In genomic region chr11:73191151-73191550, GRCh38 we compare ENCODE assay signal across 19 cellular contexts. TPM values are rescaled to one million over a fixed set of nuclear protein-coding genes. Genes with fewer than 3 reads are reported as not detected.
"Had no signal": no experiment of that assay in that cellular context is flagged by ENCODE, and none has a peak within 500 bp of the region (broad histone marks: within the 10 kb centered on the region; RNA-seq: fewer than 3 reads in every experiment).

No MANE protein-coding gene starts in this region.

- H3K4me1 ChIP-seq: body of pancreas had no signal

- H3K9me3 ChIP-seq: body of pancreas, esophagus muscularis mucosa, ovary, tibial nerve had no signal

- FAIRE-seq: colon had no signal

- H3K27me3 ChIP-seq: body of pancreas, esophagus muscularis mucosa, ovary, tibial nerve had no signal

- DNase-seq: activated CD4-positive, alpha-beta T cell treated with anti-CD3 and anti-CD28 coated beads, Interleukin-2, amount 50 U/mL, for 4 hours; activated gamma-delta T cell treated with Interleukin-2 at 50 U/mL for 16 hours; activated naive CD8-positive, alpha-beta T cell treated with anti-CD3 and anti-CD28 coated beads for 36 hours; activated T-cell treated with anti-CD3 and anti-CD28 coated beads, Interleukin-2, amount 50 U/mL, for 4 hours; amygdala; body of pancreas; caudate nucleus; hippocampal formation; kidney glomerular epithelial cell; stimulated activated CD4-positive, alpha-beta T cell treated with anti-CD3 and anti-CD28 coated beads, Interleukin-12 subunit alpha, Interleukin-12 subunit beta, amount 100 ng/mL, for 4 hours; stimulated activated CD4-positive, alpha-beta T cell treated with anti-CD3 and anti-CD28 coated beads, Interleukin-2, amount 100 ng/mL, for 24 hours; T-helper 1 cell; T1000 had no signal

- H3K27ac ChIP-seq: body of pancreas, esophagus muscularis mucosa, ovary, tibial nerve had no signal

- H3K4me3 ChIP-seq: body of pancreas, esophagus muscularis mucosa, ovary, tibial nerve had no signal

- H3K36me3 ChIP-seq: esophagus muscularis mucosa, ovary, tibial nerve had no signal

- ATAC-seq: activated CD4-positive, CD25-positive, alpha-beta regulatory T cell treated with anti-CD3 and anti-CD28 coated beads, Interleukin-2, amount 50 U/mL, for 24 hours; activated T-cell treated with anti-CD3 and anti-CD28 coated beads, Interleukin-2, amount 50 U/mL, for 4 hours; body of pancreas; stimulated activated effector memory CD8-positive, alpha-beta T cell treated with anti-CD3 and anti-CD28 coated beads, Interleukin-12 subunit alpha, Interleukin-12 subunit beta, amount 100 ng/mL, for 72 hours had no signal

RNA-seq across cellular contexts. Expression of gene P2RY2, which starts 26.9 kb away (rescaled TPM):
- total RNA-seq: activated naive CD8-positive, alpha-beta T cell treated with anti-CD3 and anti-CD28 coated beads for 36 hours; activated T-cell treated with anti-CD3 and anti-CD28 coated beads, Interleukin-2, amount 50 U/mL, for 4 hours had no signal
